ENCODE assay signal across 2 cellular contexts in genomic region chr2:172253190-172254052, GRCh38.
A peak's percentile ranks its signal among the peaks of the same experiment; 100 is the strongest.
TF ChIP-seq lines count a peak whose summit lies in the region.

No MANE protein-coding gene starts in this region.

TF ChIP-seq in SK-N-SH, 30 proteins besides CTCF, POLR2A, EP300 and RAD21 (continued from another document):
- peak; percentile 94 for TF ChIP-seq NFIC (IDR thresholded peaks at IDR 0.05; ENCODE audit: borderline replicate concordance)
TF ChIP-seq in SK-N-SH: peak in this region for 18.

TF ChIP-seq in K562, 482 proteins besides CTCF, POLR2A, EP300 and RAD21 (continued from another document and continues in another):
- no peak for TF ChIP-seq ZNF165 (CRISPR knock-in tag; IDR thresholded peaks at IDR 0.05; ENCODE audit: borderline replicate concordance)
- TF ChIP-seq ILF3 (IDR thresholded peaks at IDR 0.05; ENCODE audit: borderline replicate concordance) = no peak
- no peak for TF ChIP-seq KLF10 (CRISPR knock-in tag; IDR thresholded peaks at IDR 0.05)
- TF ChIP-seq ZBTB40 (IDR thresholded peaks at IDR 0.05) = no peak
- no peak for TF ChIP-seq ZBTB40 (CRISPR knock-in tag; IDR thresholded peaks at IDR 0.05)
- TF ChIP-seq CREB1 (IDR thresholded peaks at IDR 0.05) = no peak
- peak; percentile 45; the same call in 1 of the 2 replicates for TF ChIP-seq CREB1 (CRISPR knock-in tag; IDR thresholded peaks at IDR 0.05)
- TF ChIP-seq PYGO2 (tag; IDR thresholded peaks at IDR 0.05) = no peak
- no peak for TF ChIP-seq ZNF764 (CRISPR knock-in tag; IDR thresholded peaks at IDR 0.05; ENCODE audit: low read depth)
- no peak for TF ChIP-seq FIP1L1 (IDR thresholded peaks at IDR 0.05; ENCODE audit: low read depth, low read length, poor library complexity, severe bottlenecking)
- TF ChIP-seq ZNF445 (CRISPR knock-in tag; IDR thresholded peaks at IDR 0.05; ENCODE audit: low read depth) = no peak
- no peak for TF ChIP-seq ZKSCAN1 (IDR thresholded peaks at IDR 0.05; ENCODE audit: low read depth, low read length)
- no peak for TF ChIP-seq THAP12 (CRISPR knock-in tag; IDR thresholded peaks at IDR 0.05)
- no peak for TF ChIP-seq WHSC1 (IDR thresholded peaks at IDR 0.05; ENCODE audit: low read length)
- TF ChIP-seq NEUROD1 (IDR thresholded peaks at IDR 0.05; ENCODE audit: borderline replicate concordance, low read depth, low read length, partially characterized antibody) = peak; percentile 67
- no peak for TF ChIP-seq NELFE (IDR thresholded peaks at IDR 0.05; ENCODE audit: insufficient read depth, insufficient read length)
- no peak for TF ChIP-seq TSHZ1 (CRISPR knock-in tag; IDR thresholded peaks at IDR 0.05)
- no peak for TF ChIP-seq SLC30A9 (CRISPR knock-in tag; IDR thresholded peaks at IDR 0.05)
- TF ChIP-seq ZNF184 (CRISPR knock-in tag; IDR thresholded peaks at IDR 0.05) = no peak
- TF ChIP-seq BHLHE40 (IDR thresholded peaks at IDR 0.05; ENCODE audit: low read length) = peak; percentile 85
- TF ChIP-seq ELK3 (CRISPR knock-in tag; IDR thresholded peaks at IDR 0.05) = no peak
- TF ChIP-seq MEIS2 (IDR thresholded peaks at IDR 0.05; ENCODE audit: partially characterized antibody) = peak; percentile 28
- no peak for TF ChIP-seq TBP (optimal IDR thresholded peaks at IDR 0.05; ENCODE audit: low read depth, low read length)
- 0 out of 4 replicates have a peak, but pooled peaks of 1 of the 2 experiments have one; percentile 19 for TF ChIP-seq MNT (conservative IDR thresholded peaks at IDR 0.05)
- no peak; the same call in 1 of the 2 replicates for TF ChIP-seq THRB (CRISPR knock-in tag; conservative IDR thresholded peaks at IDR 0.05)
- no peak for TF ChIP-seq ZNF395 (CRISPR knock-in tag; IDR thresholded peaks at IDR 0.05)
- no peak for TF ChIP-seq BRD4 (IDR thresholded peaks at IDR 0.05)
- no peak for TF ChIP-seq ZNF583 (CRISPR knock-in tag; IDR thresholded peaks at IDR 0.05)
- TF ChIP-seq ZKSCAN8 (CRISPR knock-in tag; IDR thresholded peaks at IDR 0.05) = no peak
- no peak for TF ChIP-seq CBX3 (IDR thresholded peaks at IDR 0.05; ENCODE audit: borderline replicate concordance in 1 of 2, low read length in 2 of 2)
- peak; percentile 90 for TF ChIP-seq SMARCA4 (IDR thresholded peaks at IDR 0.05)
- no peak for TF ChIP-seq ZNF124 (CRISPR knock-in tag; IDR thresholded peaks at IDR 0.05)
- TF ChIP-seq JUNB (CRISPR knock-in tag; conservative IDR thresholded peaks at IDR 0.05) = peak; percentile 96
- peak; percentile 87 for TF ChIP-seq ARID1B (IDR thresholded peaks at IDR 0.05)
- no peak for TF ChIP-seq MCM3 (IDR thresholded peaks at IDR 0.05)
- no peak for TF ChIP-seq TEAD2 (tag; IDR thresholded peaks at IDR 0.05)
- no peak for TF ChIP-seq ZNF551 (CRISPR knock-in tag; IDR thresholded peaks at IDR 0.05)
- no peak for TF ChIP-seq SUPT5H (IDR thresholded peaks at IDR 0.05)
- TF ChIP-seq EHMT2 (IDR thresholded peaks at IDR 0.05) = no peak
- TF ChIP-seq BRCA1 (IDR thresholded peaks at IDR 0.05) = no peak
- no peak for TF ChIP-seq BRCA1 (CRISPR knock-in tag; IDR thresholded peaks at IDR 0.05)
- no peak for TF ChIP-seq FOXJ3 (CRISPR knock-in tag; IDR thresholded peaks at IDR 0.05)
- 0 out of 4 replicates have a peak, but pooled peaks of 1 of the 2 experiments have one; percentile 42 for TF ChIP-seq MAZ (CRISPR knock-in tag; conservative IDR thresholded peaks at IDR 0.05 in 1 of 2, IDR thresholded peaks at IDR 0.05 in 1 of 2)
- no peak for TF ChIP-seq PRPF4 (IDR thresholded peaks at IDR 0.05; ENCODE audit: insufficient read depth, low read depth, low read length, poor library complexity, severe bottlenecking)
- TF ChIP-seq GTF2B (IDR thresholded peaks at IDR 0.05; ENCODE audit: extremely low read depth, insufficient read length) = no peak
